In genomic region chr3:90091557-90091956, GRCh38 we compare ENCODE assay signal across 8 cellular contexts.
DNase-seq lines count a peak whose midpoint lies in the region; ATAC-seq and TF ChIP-seq lines count a peak whose summit lies in the region.

No MANE protein-coding gene starts in this region.

- no peak overlapping the region for H3K4me3 Mint-ChIP-seq in CD8-positive, alpha-beta T cell

- intact Hi-C loops in CD8-positive, alpha-beta T cell (cut with DNase I, micrococcal nuclease) = no loop called here

- no peaks in the 10 kb centered on the region for H3K36me3 ChIP-seq in adipocyte (ENCODE audit: control insufficient read depth, insufficient read depth, low read length, severe bottlenecking)
- no peaks in the 10 kb centered on the region for H3K36me3 ChIP-seq in CD8-positive, alpha-beta T cell (ENCODE audit: insufficient read depth, low read length)

- H3K36me3 Mint-ChIP-seq in CD8-positive, alpha-beta T cell = no peaks in the 10 kb centered on the region

- CTCF ChIA-PET in CD8-positive, alpha-beta T cell (lab: Charles Lee) = no interaction called here

- H3K4me1 ChIP-seq in adipocyte (ENCODE audit: control insufficient read depth, insufficient read depth, low read length) = peaks cover 9% of the 10 kb centered on the region
- H3K4me1 ChIP-seq in CD8-positive, alpha-beta T cell (ENCODE audit: insufficient read depth, low read length) = no peaks in the 10 kb centered on the region

- H3K9me3 Mint-ChIP-seq in CD8-positive, alpha-beta T cell = peaks cover 8% of the 10 kb centered on the region

- H3K4me1 Mint-ChIP-seq in CD8-positive, alpha-beta T cell (ENCODE audit: low read depth) = no peaks in the 10 kb centered on the region

- no peaks in the 10 kb centered on the region for H3K27me3 Mint-ChIP-seq in CD8-positive, alpha-beta T cell (ENCODE audit: low read depth)

- no peak for TF ChIP-seq CTCF in CD8-positive, alpha-beta T cell (IDR thresholded peaks at IDR 0.05)

- peak overlapping the region; percentile 77 for H3K9ac ChIP-seq in adipocyte (ENCODE audit: low read length)

- H3K27ac Mint-ChIP-seq in CD8-positive, alpha-beta T cell = no peak overlapping the region

- H3K27ac ChIP-seq in CD8-positive, alpha-beta T cell (ENCODE audit: low read depth, low read length) = no peak overlapping the region

- POLR2A ChIA-PET in CD8-positive, alpha-beta T cell (lab: Charles Lee) = no interaction called here

- peak; percentile 57 for ATAC-seq in GM21723 (IDR thresholded peaks at IDR 0.05; ENCODE audit: unreplicated experiment)
- no peak for ATAC-seq in CD8-positive, alpha-beta T cell

- H3K27me3 ChIP-seq in adipocyte (replicated peaks; ENCODE audit: control insufficient read depth, insufficient read depth, low read length) = no peaks in the 10 kb centered on the region
- no peaks in the 10 kb centered on the region for H3K27me3 ChIP-seq in CD8-positive, alpha-beta T cell (ENCODE audit: insufficient read depth, low read length)

- peak overlapping the region; percentile 43 for H3K4me3 ChIP-seq in adipocyte (ENCODE audit: low read length)
- no peak overlapping the region for H3K4me3 ChIP-seq in CD8-positive, alpha-beta T cell (ENCODE audit: low read depth, low read length)

- no peaks in the 10 kb centered on the region for H3K9me3 ChIP-seq in adipocyte (ENCODE audit: control insufficient read depth, low read length)
- no peaks in the 10 kb centered on the region for H3K9me3 ChIP-seq in CD8-positive, alpha-beta T cell (ENCODE audit: low read length)

- DNase-seq in AG20443 (ENCODE audit: low spot score) = peak; percentile 34
- peak; percentile 41 for DNase-seq in NCI-H1092 (lab: John Stamatoyannopoulos, UW)
- DNase-seq in adipocyte (ENCODE audit: low read depth) = peak; percentile 81
- DNase-seq in kidney glomerular epithelial cell (lab: John Stamatoyannopoulos, UW) = peak; percentile 3
- no peak for DNase-seq in effector CD4-positive, alpha-beta T cell
- DNase-seq in CD8-positive, alpha-beta T cell = no peak
- DNase-seq in T-helper 2 cell = no peak

Comparison
In these comparisons a context has a peak if more than half of its experiments do, and no peak if none do; other contexts are left out.
1. DNase-seq: peak in AG20443 (single experiment), NCI-H1092 (single experiment), adipocyte (single experiment) and kidney glomerular epithelial cell (single experiment); none in effector CD4-positive, alpha-beta T cell (single experiment), CD8-positive, alpha-beta T cell (0 of 7) and T-helper 2 cell (0 of 5).